In the genomic region with DNA sequence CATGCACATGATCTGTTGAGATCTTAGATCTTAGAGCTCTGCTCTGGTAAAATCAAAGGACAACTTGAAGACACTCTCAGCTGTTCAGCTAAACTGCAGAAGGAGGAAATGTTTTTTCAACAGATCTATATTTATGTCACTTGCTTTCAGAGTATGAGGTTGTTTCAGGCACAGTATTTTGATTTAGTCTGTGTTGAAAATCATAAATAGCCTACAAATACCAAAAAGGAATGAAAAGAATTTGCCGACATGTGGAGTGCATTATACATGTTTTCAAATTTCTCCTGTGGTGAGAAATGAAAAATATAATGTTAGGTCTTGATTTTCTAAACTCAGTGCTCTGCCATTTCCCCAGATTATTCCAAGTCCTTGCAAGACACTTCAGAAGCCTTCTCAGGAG, we compare ENCODE assay signal across 15 cellular contexts.
"Had no signal": no experiment of that assay in that cellular context is flagged by ENCODE, and none has a peak within 500 bp of the region (broad histone marks: within the 10 kb centered on the region; RNA-seq: fewer than 3 reads in every experiment).

No MANE protein-coding gene starts in this region.

- H3K27me3 ChIP-seq: colonic mucosa, neutrophil had no signal

- H2AFZ ChIP-seq: parathyroid adenoma had no signal

- DNase-seq: activated CD4-positive, alpha-beta memory T cell treated with anti-CD3 and anti-CD28 coated beads, Interleukin-2, amount 10 ng/mL, durations not matched to agents 7 days and 5 days; activated CD4-positive, alpha-beta T cell treated with anti-CD3 and anti-CD28 coated beads for 48 hours; activated CD8-positive, alpha-beta memory T cell treated with anti-CD3 and anti-CD28 coated beads, Interleukin-2, amount 10 ng/mL, durations not matched to agents 7 days and 5 days; activated naive CD4-positive, alpha-beta T cell; activated naive CD8-positive, alpha-beta T cell treated with anti-CD3 and anti-CD28 coated beads for 36 hours; activated T-cell treated with anti-CD3 and anti-CD28 coated beads, Interleukin-2, amount 50 U/mL, for 1 hour; caudate nucleus; colonic mucosa; erythroblast; hypothalamus; islet precursor cell; lower lobe of right lung; stimulated activated CD4-positive, alpha-beta T cell treated with anti-CD3 and anti-CD28 coated beads, Interleukin-4, amount 100 ng/mL, for 24 hours had no signal

- H3K4me3 ChIP-seq: colonic mucosa, lower lobe of right lung had no signal

- H3K36me3 ChIP-seq: colonic mucosa, lower lobe of right lung, neutrophil had no signal

- H3K79me2 ChIP-seq: parathyroid adenoma had no signal

- H3K4me1 ChIP-seq: colonic mucosa, lower lobe of right lung, parathyroid adenoma had no signal

- H3K27ac ChIP-seq: colonic mucosa, lower lobe of right lung, neutrophil, parathyroid adenoma had no signal

- H3K9ac ChIP-seq: parathyroid adenoma had no signal

- H3K9me3 ChIP-seq: colonic mucosa, lower lobe of right lung, neutrophil had no signal
